ENCODE assay signal across 9 cellular contexts in the genomic region with DNA sequence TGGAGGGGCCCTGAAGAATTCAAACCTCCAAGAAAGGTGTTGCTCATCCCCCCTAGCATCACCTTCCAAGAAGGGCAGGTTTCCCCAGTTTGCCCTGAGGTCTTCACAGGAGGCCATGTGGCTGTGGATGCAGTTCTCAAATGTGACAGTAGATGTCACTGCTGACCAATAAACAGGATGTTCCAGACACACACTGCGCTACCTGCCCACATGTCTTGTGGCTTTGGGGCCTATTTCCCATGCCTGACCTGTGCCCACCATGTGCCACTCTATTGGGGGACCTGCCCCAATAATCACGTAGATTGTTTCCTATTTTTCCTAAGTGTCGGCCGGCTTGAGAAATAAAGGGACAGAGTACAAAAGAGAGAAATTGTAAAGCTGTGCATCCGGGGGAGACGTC. TPM values are rescaled to one million over a fixed set of nuclear protein-coding genes. Genes with fewer than 3 reads are reported as not detected.
A peak's percentile ranks its signal among the peaks of the same experiment; 100 is the strongest.
DNase-seq lines count a peak whose midpoint lies in the region; ATAC-seq, FAIRE-seq and TF ChIP-seq lines count a peak whose summit lies in the region.
"Had no signal": no experiment of that assay in that cellular context is flagged by ENCODE, and none has a peak within 500 bp of the region (broad histone marks: within the 10 kb centered on the region; RNA-seq: fewer than 3 reads in every experiment).

No MANE protein-coding gene starts in this region.

- TF ChIP-seq POLR2A in A549 (IDR thresholded peaks at IDR 0.05; ENCODE audit: low read length) = no peak

- ATAC-seq in A549 = peak; percentile 83 to 95
- no peak for ATAC-seq in left colon
- no peak for ATAC-seq in GM21515 (IDR thresholded peaks at IDR 0.05; ENCODE audit: unreplicated experiment)

- H3K4me2 ChIP-seq in A549 = no peak overlapping the region

- WGBS in A549 (ENCODE audit: missing lambda C conversion rate) = 38% methylated on average over 6 of the region's 6 CpGs

- CTCF ChIA-PET in A549 (lab: Yijun Ruan, JAX) = interaction anchor here (0.6 to 1.3 kb wide), 7 partner anchors 14 to 192 kb away, joined by 3 to 9 read pairs (median 4); no protein-coding TSS in a partner anchor

- no peaks in the 10 kb centered on the region for H3K9me3 ChIP-seq in A549

- no peak for FAIRE-seq in A549 (lab: Jason Lieb, UNC)

- no peak overlapping the region for H3K4me3 ChIP-seq in A549

- peak in 1 of 2 experiments; percentile 58 for DNase-seq in A549 (ENCODE audit: low read depth in 1 of 2, low spot score in 1 of 2)
- DNase-seq in H4 (ENCODE audit: low spot score) = peak; percentile 43
- peak; percentile 9 for DNase-seq in T follicular helper cell (ENCODE audit: low read depth)
- DNase-seq in fibroblast of peridontal ligament (ENCODE audit: extremely low read depth) = peak; percentile 45
- peak in 4 of 6 experiments; percentile 7 to 73 (median 58) for DNase-seq in stimulated activated naive CD4-positive, alpha-beta T cell (lab: John Stamatoyannopoulos, UW)
- DNase-seq in kidney glomerular epithelial cell (lab: John Stamatoyannopoulos, UW) = no peak
- no peak for DNase-seq in left colon

- intact Hi-C loops in left colon (cut with DNase I, micrococcal nuclease) = no loop called here

- peak; percentile 80 to 89 for TF ChIP-seq RAD21 in A549 (conservative IDR thresholded peaks at IDR 0.05 in 1 of 2, IDR thresholded peaks at IDR 0.05 in 1 of 2)

- H3K27ac ChIP-seq in A549 = no peak overlapping the region

- POLR2A ChIA-PET in A549 (lab: Yijun Ruan, JAX) = no interaction called here

- H3K4me1 ChIP-seq in A549 = no peaks in the 10 kb centered on the region

- peak; percentile 59 for TF ChIP-seq CTCF in A549 (IDR thresholded peaks at IDR 0.05)

- no peak for TF ChIP-seq EP300 in A549 (IDR thresholded peaks at IDR 0.05)

TF ChIP-seq in A549, 52 proteins besides CTCF, POLR2A, EP300 and RAD21:
- TF ChIP-seq SMC3 (IDR thresholded peaks at IDR 0.05) = peak; percentile 58
- no peak for TF ChIP-seq HDAC2 (IDR thresholded peaks at IDR 0.05)
- TF ChIP-seq FOSL2 (IDR thresholded peaks at IDR 0.05) = no peak
- no peak for TF ChIP-seq FOSL2 (CRISPR knock-in tag; IDR thresholded peaks at IDR 0.05)
- TF ChIP-seq, protein P1, sequence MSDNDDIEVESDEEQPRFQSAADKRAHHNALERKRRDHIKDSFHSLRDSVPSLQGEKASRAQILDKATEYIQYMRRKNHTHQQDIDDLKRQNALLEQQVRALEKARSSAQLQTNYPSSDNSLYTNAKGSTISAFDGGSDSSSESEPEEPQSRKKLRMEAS (IDR thresholded peaks at IDR 0.05) = peak; percentile 54; the same call in 1 of the 2 replicates

RNA-seq across cellular contexts. Expression of a gene that starts 4.5 kb away (rescaled TPM):
- polyA plus RNA-seq in A549 (2011; rRNA removed) (not detected in 2 replicates), A549 (2017; fragmentation: RNase III; extraction: RNeasy Plus Mini Kit Qiagen cat#74134 plus additional on column Dnase treatment) (0.13 to 0.17 TPM (median 0.14 TPM) in 3 replicates)
- polyA plus RNA-seq in A549 (2012; cell fraction: cytosol; rRNA removed) = 0.09 and 0.22 TPM in 2 replicates
- 0.26 TPM in 1 of 2 replicates, not detected in the other for polyA plus RNA-seq in A549 (2012; cell fraction: nucleus; rRNA removed)
- not detected in 2 replicates for polyA minus RNA-seq in A549 (2011; rRNA and poly(A)+ RNA removed)
- 1.7 TPM in 1 of 2 replicates, not detected in the other for total RNA-seq in H4 (2014; rRNA removed; shearing (Covaris generic))
- total RNA-seq in left colon = under 1 TPM in 1 of 2 donors, not detected in 1; 0.89 TPM
- total RNA-seq: mononuclear cell had no signal

RNA-seq across cellular contexts. Expression of a gene that starts 10.2 kb away (rescaled TPM):
- polyA plus RNA-seq in A549 (2011; rRNA removed) = 87.6 and 119 TPM in 2 replicates
- polyA plus RNA-seq in A549 (2012; cell fraction: cytosol; rRNA removed) = 258 and 347 TPM in 2 replicates
- polyA plus RNA-seq in A549 (2012; cell fraction: nucleus; rRNA removed) = 232 and 360 TPM in 2 replicates
- 173 to 188 TPM (median 180 TPM) in 3 replicates for polyA plus RNA-seq in A549 (2017; fragmentation: RNase III; extraction: RNeasy Plus Mini Kit Qiagen cat#74134 plus additional on column Dnase treatment)
- polyA minus RNA-seq in A549 (2011; rRNA and poly(A)+ RNA removed) = 17.2 and 19.7 TPM in 2 replicates
- total RNA-seq in H4 (2014; rRNA removed; shearing (Covaris generic)) = 188 and 232 TPM in 2 replicates
- 100 to 1,000 TPM; 189 to 247 TPM for total RNA-seq in left colon

RNA-seq across cellular contexts. Expression of a gene that starts 17.7 kb away (rescaled TPM):
- polyA plus RNA-seq in A549 (2011; rRNA removed) (2.1 and 2.8 TPM in 2 replicates), A549 (2017; fragmentation: RNase III; extraction: RNeasy Plus Mini Kit Qiagen cat#74134 plus additional on column Dnase treatment) (2.5 to 3.2 TPM (median 2.7 TPM) in 3 replicates)
- polyA plus RNA-seq in A549 (2012; cell fraction: cytosol; rRNA removed) = 3.6 and 4.1 TPM in 2 replicates
- 3.3 and 5.0 TPM in 2 replicates for polyA plus RNA-seq in A549 (2012; cell fraction: nucleus; rRNA removed)
- polyA minus RNA-seq in A549 (2011; rRNA and poly(A)+ RNA removed) = 5.0 and 7.0 TPM in 2 replicates
- total RNA-seq in H4 (2014; rRNA removed; shearing (Covaris generic)) = 1.5 and 2.8 TPM in 2 replicates
- 1 to 10 TPM in 1 of 2 donors, not detected in 1; 4.5 TPM for total RNA-seq in left colon

RNA-seq across cellular contexts. Expression of a gene that starts 20.8 kb away (rescaled TPM):
- polyA plus RNA-seq in A549 (2011; rRNA removed) = not detected in 2 replicates
- not detected in 2 replicates for polyA plus RNA-seq in A549 (2012; cell fraction: cytosol; rRNA removed)
- polyA plus RNA-seq in A549 (2012; cell fraction: nucleus; rRNA removed) = not detected in 2 replicates
- polyA plus RNA-seq in A549 (2017; fragmentation: RNase III; extraction: RNeasy Plus Mini Kit Qiagen cat#74134 plus additional on column Dnase treatment) = not detected in 3 replicates
- polyA minus RNA-seq in A549 (2011; rRNA and poly(A)+ RNA removed) = not detected in 2 replicates
- total RNA-seq in H4 (2014; rRNA removed; shearing (Covaris generic)) = not detected in 2 replicates
- not detected for total RNA-seq in left colon
- total RNA-seq: mononuclear cell had no signal

RNA-seq across cellular contexts. Expression of a gene that starts 23.4 kb away (rescaled TPM):
- 0.30 and 0.50 TPM in 2 replicates for polyA plus RNA-seq in A549 (2011; rRNA removed)
- polyA plus RNA-seq in A549 (2012; cell fraction: cytosol; rRNA removed) = 0.79 and 1.1 TPM in 2 replicates
- 1.2 and 2.1 TPM in 2 replicates for polyA plus RNA-seq in A549 (2012; cell fraction: nucleus; rRNA removed)
- 0.11 to 0.30 TPM in 2 of 3 replicates, not detected in the other for polyA plus RNA-seq in A549 (2017; fragmentation: RNase III; extraction: RNeasy Plus Mini Kit Qiagen cat#74134 plus additional on column Dnase treatment)
- 0.25 and 0.39 TPM in 2 replicates for polyA minus RNA-seq in A549 (2011; rRNA and poly(A)+ RNA removed)
- total RNA-seq in H4 (2014; rRNA removed; shearing (Covaris generic)) = 5.2 and 12.3 TPM in 2 replicates
- under 1 TPM in 1 of 2 donors, not detected in 1; 0.73 TPM for total RNA-seq in left colon
- total RNA-seq: mononuclear cell had no signal

Comparison
In these comparisons a context has a peak if more than half of its experiments do, and no peak if none do; other contexts are left out.
1. ATAC-seq: peak in A549 (2 of 2); none in left colon (single experiment) and GM21515 (single experiment).
2. DNase-seq: peak in H4 (single experiment), T follicular helper cell (single experiment), fibroblast of peridontal ligament (single experiment) and stimulated activated naive CD4-positive, alpha-beta T cell (4 of 6); none in kidney glomerular epithelial cell (single experiment) and left colon (0 of 2).